Comparison of ENCODE assay signal across 17 cellular contexts in genomic region chr7:40470111-40470736, GRCh38.
A peak's percentile ranks its signal among the peaks of the same experiment; 100 is the strongest.
DNase-seq lines count a peak whose midpoint lies in the region; ATAC-seq, FAIRE-seq and TF ChIP-seq lines count a peak whose summit lies in the region.
"Had no signal": no experiment of that assay in that cellular context is flagged by ENCODE, and none has a peak within 500 bp of the region (broad histone marks: within the 10 kb centered on the region; RNA-seq: fewer than 3 reads in every experiment).

No MANE protein-coding gene starts in this region.

- H3K4me3 ChIP-seq in astrocyte of the spinal cord (ENCODE audit: low read depth, low read length): no peak overlapping the region
- peak overlapping the region in 1 of 2 experiments; percentile 52 for H3K4me3 ChIP-seq in mesenchymal stem cell (ENCODE audit: insufficient read depth in 1 of 2, low read depth in 1 of 2, low read length in 2 of 2)
- H3K4me3 ChIP-seq: psoas muscle had no signal

- in situ Hi-C loops in astrocyte of the spinal cord (cut with HindIII; ENCODE audit: low sequenced_read_pairs): no loop called here

- WGBS in mesenchymal stem cell: 67% methylated on average over 7 of the region's 7 CpGs

- DNase-seq in HT1080 (ENCODE audit: low read depth) (peak; percentile 18), astrocyte of the spinal cord (ENCODE audit: low read depth, low spot score) (peak; percentile 17), mesenchymal stem cell (peak; percentile 47), urothelium cell line (ENCODE audit: low spot score) (peak; percentile 18), iPS-NIHi7 (ENCODE audit: extremely low spot score) (no peak), hypothalamus (lab: John Stamatoyannopoulos, UW) (no peak)
- DNase-seq: CD8-positive, alpha-beta T cell; dermis blood vessel endothelial cell; GF-D8; NCI-H146; NCI-H510A treated with DMSO at 0.1 percent for 48 hours; psoas muscle; stimulated activated CD4-positive, alpha-beta T cell treated with anti-CD3 and anti-CD28 coated beads, Interleukin-4, amount 100 ng/mL, for 24 hours had no signal

- peak overlapping the region; percentile 94 for H4K91ac ChIP-seq in mesenchymal stem cell (ENCODE audit: low read length)

- H3K4me2 ChIP-seq in mesenchymal stem cell (ENCODE audit: low read length, poor library complexity, severe bottlenecking): no peak overlapping the region

- peaks cover 3% of the 10 kb centered on the region for H3K4me1 ChIP-seq in mesenchymal stem cell (ENCODE audit: control insufficient read depth, insufficient read depth, low read depth, low read length)
- H3K4me1 ChIP-seq: psoas muscle had no signal

- peak overlapping the region; percentile 84 for H3K9ac ChIP-seq in mesenchymal stem cell (ENCODE audit: low read length)

- no peaks in the 10 kb centered on the region for H3K27me3 ChIP-seq in mesenchymal stem cell (ENCODE audit: control insufficient read depth in 1 of 2, insufficient read depth in 1 of 2, low read length in 2 of 2)

- H3K36me3 ChIP-seq in mesenchymal stem cell (ENCODE audit: control insufficient read depth in 1 of 2, insufficient read depth in 2 of 2, low read depth in 1 of 2, low read length in 2 of 2): no peaks in the 10 kb centered on the region

- H3K14ac ChIP-seq in mesenchymal stem cell (ENCODE audit: low read length in 2 of 2): no peak overlapping the region

- no peaks in the 10 kb centered on the region for H3K9me3 ChIP-seq in mesenchymal stem cell (ENCODE audit: control insufficient read depth, low read length)
- H3K9me3 ChIP-seq: psoas muscle had no signal

- H4K8ac ChIP-seq in mesenchymal stem cell (ENCODE audit: low read length): peak overlapping the region; percentile 78

- no peak for TF ChIP-seq CTCF in astrocyte of the spinal cord (IDR thresholded peaks at IDR 0.05; ENCODE audit: low read depth, low read length)

- no peak overlapping the region for H2BK5ac ChIP-seq in mesenchymal stem cell (ENCODE audit: low read depth, low read length, poor library complexity, severe bottlenecking)

- peak; percentile 20 for FAIRE-seq in urothelium cell line (lab: Jason Lieb, UNC)
- FAIRE-seq: GM18507, islet of Langerhans had no signal

- H3K23ac ChIP-seq in mesenchymal stem cell (ENCODE audit: low read length in 2 of 2): no peak overlapping the region

- H2AFZ ChIP-seq in mesenchymal stem cell (ENCODE audit: low read depth, low read length): no peak overlapping the region

- H2AK5ac ChIP-seq in mesenchymal stem cell (ENCODE audit: low read length, severe bottlenecking): peak overlapping the region; percentile 62

- peak overlapping the region; percentile 12 for H3K27ac ChIP-seq in mesenchymal stem cell (ENCODE audit: low read length, poor library complexity, severe bottlenecking)
- H3K27ac ChIP-seq: psoas muscle had no signal

- peak overlapping the region; percentile 8 to 52 for H3K4ac ChIP-seq in mesenchymal stem cell (ENCODE audit: low read depth in 1 of 2, low read length in 2 of 2)

- ATAC-seq in GM21528 (IDR thresholded peaks at IDR 0.05; ENCODE audit: low FRiP score, unreplicated experiment): no peak
- ATAC-seq: CD8-positive, alpha-beta T cell; psoas muscle; stimulated activated memory B cell treated with anti-CD40 and anti-IgM and Interleukin-4, amounts not matched to agents 10 μg/mL and 1 μg/mL and 100 μg/mL, for 72 hours had no signal

- no peak overlapping the region for H2BK15ac ChIP-seq in mesenchymal stem cell (ENCODE audit: low read depth, poor library complexity, severe bottlenecking)

- peak overlapping the region; percentile 14 to 58 for H3K18ac ChIP-seq in mesenchymal stem cell (ENCODE audit: low read depth in 1 of 2, low read length in 2 of 2)

- no peaks in the 10 kb centered on the region for H3K79me1 ChIP-seq in mesenchymal stem cell (replicated peaks; ENCODE audit: low read length, poor library complexity, severe bottlenecking)

- H2BK120ac ChIP-seq in mesenchymal stem cell (ENCODE audit: low read depth, low read length): peak overlapping the region; percentile 74

- H2BK12ac ChIP-seq in mesenchymal stem cell (ENCODE audit: low read length in 2 of 2): peak overlapping the region; percentile 33 to 34

Comparison
In these comparisons a context has a peak if more than half of its experiments do, and no peak if none do; other contexts are left out.
1. DNase-seq: peak in HT1080 (single experiment), astrocyte of the spinal cord (single experiment), mesenchymal stem cell (single experiment) and urothelium cell line (single experiment); none in iPS-NIHi7 (single experiment) and hypothalamus (0 of 51).